In the genomic region with DNA sequence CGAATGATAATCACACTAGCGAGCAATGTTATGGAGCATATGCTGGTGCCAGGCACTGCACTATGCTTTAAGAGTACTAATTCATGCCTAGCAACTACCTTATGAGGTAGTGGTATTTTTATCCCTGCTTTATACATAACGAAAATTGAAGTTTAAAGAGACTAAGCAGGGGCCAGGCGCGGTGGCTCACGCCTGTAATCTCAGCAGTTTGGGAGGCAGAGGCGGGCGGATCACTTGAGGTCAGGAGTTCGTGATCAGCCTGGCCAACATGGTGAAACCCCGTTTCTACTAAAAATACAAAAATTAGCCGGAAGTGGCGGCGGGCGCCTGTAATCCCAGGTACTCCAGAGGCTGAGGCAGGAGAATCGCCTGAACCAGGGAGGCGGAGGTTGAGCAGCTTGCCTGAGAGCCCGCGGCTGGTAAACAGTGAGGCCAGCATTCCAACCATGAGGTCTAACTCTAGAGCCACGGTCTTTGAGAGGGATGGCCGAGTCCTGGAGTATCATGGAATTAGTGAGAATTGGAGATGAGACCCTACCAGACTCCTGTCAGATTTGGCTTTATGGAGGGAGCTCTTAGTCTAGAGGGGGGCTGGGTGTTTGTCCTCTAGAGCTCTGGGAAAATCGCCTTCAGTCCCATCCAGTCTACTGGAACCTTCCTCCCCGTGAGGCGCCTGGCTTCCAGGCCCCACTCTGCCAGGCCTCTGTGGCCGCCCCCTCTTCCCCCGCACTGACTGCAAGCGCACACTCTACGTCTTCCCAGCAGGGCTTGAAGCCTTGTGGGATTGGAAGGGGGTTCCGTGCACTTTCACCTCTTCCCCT, we compare ENCODE assay signal across 1 cellular context.
TF ChIP-seq lines count a peak whose summit lies in the region.

No MANE protein-coding gene starts in this region.

TF ChIP-seq in GM12878, 131 proteins besides CTCF, POLR2A, EP300 and RAD21:
- no peak for TF ChIP-seq SMAD1 (IDR thresholded peaks at IDR 0.05; ENCODE audit: low read depth, partially characterized antibody)
- TF ChIP-seq SREBF1 (IDR thresholded peaks at IDR 0.05; ENCODE audit: low read length): no peak
- no peak for TF ChIP-seq IKZF1 (conservative IDR thresholded peaks at IDR 0.05)
- no peak for TF ChIP-seq JUND (IDR thresholded peaks at IDR 0.05; ENCODE audit: low read depth, low read length)
- no peak for TF ChIP-seq NBN (IDR thresholded peaks at IDR 0.05)
- no peak for TF ChIP-seq SUPT20H (IDR thresholded peaks at IDR 0.05; ENCODE audit: borderline replicate concordance, control insufficient read depth, low read depth, low read length)
- no peak for TF ChIP-seq TAF1 (IDR thresholded peaks at IDR 0.05; ENCODE audit: borderline replicate concordance, low read depth, low read length)
- TF ChIP-seq NFIC (IDR thresholded peaks at IDR 0.05; ENCODE audit: low read depth, low read length): no peak
- no peak for TF ChIP-seq SMC3 (IDR thresholded peaks at IDR 0.05; ENCODE audit: borderline replicate concordance, low read length)
- no peak for TF ChIP-seq MTA3 (IDR thresholded peaks at IDR 0.05; ENCODE audit: borderline replicate concordance, low read length)
- no peak for TF ChIP-seq RBBP5 (conservative IDR thresholded peaks at IDR 0.05)
